21 cellular contexts compared by ENCODE assay signal in genomic region chr1:22457836-22458235, GRCh38.
"Had no signal": no experiment of that assay in that cellular context is flagged by ENCODE, and none has a peak within 500 bp of the region (broad histone marks: within the 10 kb centered on the region; RNA-seq: fewer than 3 reads in every experiment).

No MANE protein-coding gene starts in this region.

- H3K36me3 Mint-ChIP-seq: mesothelial cell of epicardium; natural killer cell treated with Interleukin-12 subunit alpha and Interleukin-12 subunit beta and Interleukin-15 and Interleukin-18, amount 100 ng/mL, for 72 hours had no signal

- H3K4me3 Mint-ChIP-seq: endodermal cell; memory B cell; mesothelial cell of epicardium; natural killer cell treated with Interleukin-12 subunit alpha and Interleukin-12 subunit beta and Interleukin-15 and Interleukin-18, amount 100 ng/mL, for 72 hours had no signal

- H3K27ac Mint-ChIP-seq: endodermal cell, memory B cell had no signal

- H3K9me3 ChIP-seq: lower lobe of right lung, pancreas, prostate gland, sigmoid colon, suprapubic skin, thyroid gland, upper lobe of left lung, uterus had no signal

- H3K36me3 ChIP-seq: lower lobe of right lung, pancreas, prostate gland, sigmoid colon, suprapubic skin, thyroid gland, upper lobe of left lung, uterus had no signal

- H3K4me1 ChIP-seq: foreskin keratinocyte, prostate gland, uterus had no signal

- H3K27me3 ChIP-seq: foreskin keratinocyte, pancreas, sigmoid colon, suprapubic skin, thyroid gland, upper lobe of left lung, uterus had no signal

- H3K9me3 Mint-ChIP-seq: endodermal cell; memory B cell; mesothelial cell of epicardium; natural killer cell treated with Interleukin-12 subunit alpha and Interleukin-12 subunit beta and Interleukin-15 and Interleukin-18, amount 100 ng/mL, for 72 hours had no signal

- H3K27ac ChIP-seq: coronary artery, foreskin keratinocyte, lower lobe of right lung, prostate gland, skin epidermis, suprapubic skin, thyroid gland, upper lobe of left lung, uterus had no signal

- H3K4me3 ChIP-seq: coronary artery, lower lobe of right lung, pancreas, prostate gland, sigmoid colon, skin epidermis, suprapubic skin, thyroid gland, upper lobe of left lung, uterus had no signal

- DNase-seq: effector CD4-positive, alpha-beta T cell; endodermal cell; erythroblast; foreskin keratinocyte; lower lobe of right lung; occipital lobe; pancreas; sigmoid colon; stimulated activated CD4-positive, alpha-beta T cell treated with anti-CD3 and anti-CD28 coated beads, Interleukin-2, amount 100 ng/mL, for 24 hours; stimulated activated CD4-positive, alpha-beta T cell treated with anti-CD3 and anti-CD28 coated beads, Interleukin-4, amount 100 ng/mL, for 4 hours; stimulated activated naive CD4-positive, alpha-beta T cell; thyroid gland; upper lobe of left lung; uterus had no signal

- H3K27me3 Mint-ChIP-seq: memory B cell; natural killer cell treated with Interleukin-12 subunit alpha and Interleukin-12 subunit beta and Interleukin-15 and Interleukin-18, amount 100 ng/mL, for 72 hours had no signal

- ATAC-seq: foreskin keratinocyte; lower lobe of right lung; natural killer cell treated with Interleukin-12 subunit alpha and Interleukin-12 subunit beta and Interleukin-15 and Interleukin-18, amount 100 ng/mL, for 72 hours had no signal
